22 cellular contexts compared by ENCODE assay signal in the genomic region with DNA sequence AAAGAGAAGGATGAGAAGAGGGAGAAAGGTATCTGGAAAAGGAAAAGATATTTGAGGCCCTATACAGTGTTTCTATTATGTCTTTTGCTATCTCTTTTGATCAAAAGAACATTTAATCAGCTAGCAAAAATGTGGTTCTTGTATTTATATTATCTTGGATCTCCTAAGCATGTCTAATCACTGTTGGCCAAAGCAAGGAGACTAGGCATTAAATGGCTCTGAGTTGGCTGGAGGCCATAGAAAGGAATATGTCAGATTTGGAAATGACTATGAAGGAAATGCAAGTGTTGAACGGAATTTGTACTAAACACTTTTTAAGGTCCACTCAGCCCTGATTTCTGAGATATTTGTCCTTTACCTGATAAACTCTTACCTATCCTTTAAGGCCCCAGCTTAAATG. TPM values are rescaled to one million over a fixed set of nuclear protein-coding genes. Genes with fewer than 3 reads are reported as not detected.
"Had no signal": no experiment of that assay in that cellular context is flagged by ENCODE, and none has a peak within 500 bp of the region (broad histone marks: within the 10 kb centered on the region; RNA-seq: fewer than 3 reads in every experiment).

No MANE protein-coding gene starts in this region.

- H3K36me3 ChIP-seq: cardiac muscle cell, pancreas, tibial nerve had no signal

- DNase-seq: activated CD4-positive, alpha-beta T cell treated with anti-CD3 and anti-CD28 coated beads, Interleukin-2, amount 10 ng/mL, durations not matched to agents 24 days and 14 days; activated CD4-positive, CD25-positive, alpha-beta regulatory T cell; activated CD8-positive, alpha-beta memory T cell treated with anti-CD3 and anti-CD28 coated beads, Interleukin-2, amount 50 U/mL, for 4 hours; activated CD8-positive, alpha-beta T cell treated with anti-CD3 and anti-CD28 coated beads, Interleukin-2, amount 10 ng/mL, durations not matched to agents 7 days and 5 days; activated naive CD8-positive, alpha-beta T cell treated with anti-CD3 and anti-CD28 coated beads, Interleukin-2, amount 10 ng/mL, durations not matched to agents 7 days and 5 days; aorta; erythroblast; hypothalamus; kidney glomerular epithelial cell; left ventricle myocardium superior; mucosa of descending colon; naive thymus-derived CD4-positive, alpha-beta T cell; pancreas; stimulated activated CD4-positive, alpha-beta T cell treated with anti-CD3 and anti-CD28 coated beads, Interleukin-4, amount 100 ng/mL, for 1 hour; stimulated activated naive CD4-positive, alpha-beta T cell had no signal

- H3K4me1 ChIP-seq: pancreas, tibial nerve had no signal

- H3K4me3 ChIP-seq: cardiac muscle cell, mucosa of descending colon, pancreas, tibial nerve had no signal

- H3K27ac ChIP-seq: cardiac muscle cell, pancreas, tibial nerve had no signal

- H3K27me3 ChIP-seq: cardiac muscle cell, pancreas, tibial nerve had no signal

- H3K9me3 ChIP-seq: mucosa of descending colon, pancreas, tibial nerve had no signal

- FAIRE-seq: pancreas, TTC549 had no signal

RNA-seq across cellular contexts. Expression of gene C5orf52, which starts 37.5 kb away (rescaled TPM):
- total RNA-seq: activated CD8-positive, alpha-beta T cell treated with anti-CD3 and anti-CD28 coated beads, Interleukin-2, amount 10 ng/mL, durations not matched to agents 7 days and 5 days; activated naive CD8-positive, alpha-beta T cell treated with anti-CD3 and anti-CD28 coated beads, Interleukin-2, amount 10 ng/mL, durations not matched to agents 7 days and 5 days; aorta; cardiac muscle cell; left ventricle myocardium superior; naive thymus-derived CD4-positive, alpha-beta T cell; pancreas; renal cortical epithelial cell; skeletal muscle tissue; subcutaneous adipose tissue; T-helper 2 cell treated with Interferon-gamma antibody and Interleukin-4, amounts not matched to agents 100 ng/mL and 5 ng/mL, for 36 hours; tibial nerve had no signal
- polyA plus RNA-seq: aorta; cardiac muscle cell; naive thymus-derived CD4-positive, alpha-beta T cell; pancreas had no signal

RNA-seq across cellular contexts. Expression of gene SOX30, which starts 56.6 kb away (rescaled TPM):
- total RNA-seq: activated CD4-positive, alpha-beta T cell treated with anti-CD3 and anti-CD28 coated beads, Interleukin-2, amount 10 ng/mL, durations not matched to agents 24 days and 14 days; cardiac muscle cell; left ventricle myocardium superior; pancreas; skeletal muscle tissue; subcutaneous adipose tissue had no signal
- polyA plus RNA-seq: aorta, cardiac muscle cell had no signal
